22 cellular contexts compared by ENCODE assay signal in genomic region chr3:55435446-55435845, GRCh38. TPM values are rescaled to one million over a fixed set of nuclear protein-coding genes. Genes with fewer than 3 reads are reported as not detected.
"Had no signal": no experiment of that assay in that cellular context is flagged by ENCODE, and none has a peak within 500 bp of the region (broad histone marks: within the 10 kb centered on the region; RNA-seq: fewer than 3 reads in every experiment).

No MANE protein-coding gene starts in this region.

- H3K27me3 Mint-ChIP-seq: natural killer cell treated with Interleukin-12 subunit alpha and Interleukin-12 subunit beta and Interleukin-15 and Interleukin-18, amount 100 ng/mL, for 72 hours; stimulated activated naive B cell treated with anti-CD40 and anti-IgM and Interleukin-4, amounts not matched to agents 10 μg/mL and 1 μg/mL and 100 μg/mL, for 72 hours; stimulated activated naive CD8-positive, alpha-beta T cell treated with anti-CD3 and anti-CD28 coated beads, Interleukin-15, Interleukin-2, amounts not matched to agents 100 ng/mL and 50 ng/mL, for 24 hours had no signal

- DNase-seq: nephron progenitor cell; nucleus accumbens; retina; right lobe of liver; sigmoid colon; stimulated activated CD4-positive, alpha-beta T cell treated with anti-CD3 and anti-CD28 coated beads, Interleukin-4, amount 100 ng/mL, for 24 hours; stimulated activated naive B cell treated with anti-CD40 and anti-IgM and Interleukin-4, amounts not matched to agents 10 μg/mL and 1 μg/mL and 100 μg/mL, for 72 hours; stimulated activated naive CD4-positive, alpha-beta T cell treated with Interleukin-2 at 50 U/mL for 16 hours; stomach had no signal

- H3K4me3 Mint-ChIP-seq: natural killer cell treated with Interleukin-12 subunit alpha and Interleukin-12 subunit beta and Interleukin-15 and Interleukin-18, amount 100 ng/mL, for 72 hours; nephron progenitor cell; neural crest cell; stimulated activated effector memory CD8-positive, alpha-beta T cell treated with anti-CD3 and anti-CD28 coated beads, Interleukin-12 subunit alpha, Interleukin-12 subunit beta, amount 100 ng/mL, for 72 hours; stimulated activated naive B cell treated with anti-CD40 and anti-IgM and Interleukin-4, amounts not matched to agents 10 μg/mL and 1 μg/mL and 100 μg/mL, for 72 hours; stimulated activated naive CD8-positive, alpha-beta T cell treated with anti-CD3 and anti-CD28 coated beads, Interleukin-15, Interleukin-2, amounts not matched to agents 100 ng/mL and 50 ng/mL, for 24 hours had no signal

- H3K36me3 Mint-ChIP-seq: natural killer cell treated with Interleukin-12 subunit alpha and Interleukin-12 subunit beta and Interleukin-15 and Interleukin-18, amount 100 ng/mL, for 72 hours; stimulated activated effector memory CD8-positive, alpha-beta T cell treated with anti-CD3 and anti-CD28 coated beads, Interleukin-12 subunit alpha, Interleukin-12 subunit beta, amount 100 ng/mL, for 72 hours; stimulated activated naive B cell treated with anti-CD40 and anti-IgM and Interleukin-4, amounts not matched to agents 10 μg/mL and 1 μg/mL and 100 μg/mL, for 72 hours had no signal

- H3K4me3 ChIP-seq: pancreas, prostate gland, right atrium auricular region, right lobe of liver, sigmoid colon, stomach, thoracic aorta, thyroid gland, tibial nerve, upper lobe of left lung, vagina had no signal

- H3K27ac ChIP-seq: neutrophil, pancreas, prostate gland, right atrium auricular region, right lobe of liver, sigmoid colon, stomach, thoracic aorta, thyroid gland, tibial nerve, upper lobe of left lung, vagina had no signal

- H3K36me3 ChIP-seq: neutrophil, pancreas, prostate gland, right atrium auricular region, right lobe of liver, sigmoid colon, stomach, thoracic aorta, thyroid gland, tibial nerve, upper lobe of left lung, vagina had no signal

- ATAC-seq: natural killer cell treated with Interleukin-12 subunit alpha and Interleukin-12 subunit beta and Interleukin-15 and Interleukin-18, amount 100 ng/mL, for 72 hours; stimulated activated effector memory CD8-positive, alpha-beta T cell treated with anti-CD3 and anti-CD28 coated beads, Interleukin-12 subunit alpha, Interleukin-12 subunit beta, amount 100 ng/mL, for 72 hours; stimulated activated naive B cell treated with anti-CD40 and anti-IgM and Interleukin-4, amounts not matched to agents 10 μg/mL and 1 μg/mL and 100 μg/mL, for 72 hours had no signal

- H3K9me3 Mint-ChIP-seq: natural killer cell treated with Interleukin-12 subunit alpha and Interleukin-12 subunit beta and Interleukin-15 and Interleukin-18, amount 100 ng/mL, for 72 hours; neural crest cell; stimulated activated naive CD8-positive, alpha-beta T cell treated with anti-CD3 and anti-CD28 coated beads, Interleukin-15, Interleukin-2, amounts not matched to agents 100 ng/mL and 50 ng/mL, for 24 hours had no signal

- H3K27ac Mint-ChIP-seq: natural killer cell treated with Interleukin-12 subunit alpha and Interleukin-12 subunit beta and Interleukin-15 and Interleukin-18, amount 100 ng/mL, for 72 hours; nephron progenitor cell; stimulated activated effector memory CD8-positive, alpha-beta T cell treated with anti-CD3 and anti-CD28 coated beads, Interleukin-12 subunit alpha, Interleukin-12 subunit beta, amount 100 ng/mL, for 72 hours; stimulated activated naive B cell treated with anti-CD40 and anti-IgM and Interleukin-4, amounts not matched to agents 10 μg/mL and 1 μg/mL and 100 μg/mL, for 72 hours; stimulated activated naive CD8-positive, alpha-beta T cell treated with anti-CD3 and anti-CD28 coated beads, Interleukin-15, Interleukin-2, amounts not matched to agents 100 ng/mL and 50 ng/mL, for 24 hours had no signal

- H3K4me1 Mint-ChIP-seq: neural crest cell; stimulated activated effector memory CD8-positive, alpha-beta T cell treated with anti-CD3 and anti-CD28 coated beads, Interleukin-12 subunit alpha, Interleukin-12 subunit beta, amount 100 ng/mL, for 72 hours; stimulated activated naive B cell treated with anti-CD40 and anti-IgM and Interleukin-4, amounts not matched to agents 10 μg/mL and 1 μg/mL and 100 μg/mL, for 72 hours had no signal

- H3K9me3 ChIP-seq: neutrophil, pancreas, prostate gland, right atrium auricular region, right lobe of liver, sigmoid colon, stomach, thoracic aorta, thyroid gland, tibial nerve, upper lobe of left lung, vagina had no signal

- H3K27me3 ChIP-seq: neutrophil, pancreas, right atrium auricular region, right lobe of liver, sigmoid colon, stomach, thyroid gland, tibial nerve, upper lobe of left lung, vagina had no signal

- H3K4me1 ChIP-seq: pancreas, prostate gland, right atrium auricular region, right lobe of liver, sigmoid colon, stomach, thyroid gland, tibial nerve, upper lobe of left lung, vagina had no signal

RNA-seq across cellular contexts. Expression of gene WNT5A, which starts 51.7 kb away (rescaled TPM):
- total RNA-seq: natural killer cell treated with Interleukin-12 subunit alpha and Interleukin-12 subunit beta and Interleukin-15 and Interleukin-18, amount 100 ng/mL, for 72 hours had no signal
